ENCODE assay signal across 1 cellular context in the genomic region with DNA sequence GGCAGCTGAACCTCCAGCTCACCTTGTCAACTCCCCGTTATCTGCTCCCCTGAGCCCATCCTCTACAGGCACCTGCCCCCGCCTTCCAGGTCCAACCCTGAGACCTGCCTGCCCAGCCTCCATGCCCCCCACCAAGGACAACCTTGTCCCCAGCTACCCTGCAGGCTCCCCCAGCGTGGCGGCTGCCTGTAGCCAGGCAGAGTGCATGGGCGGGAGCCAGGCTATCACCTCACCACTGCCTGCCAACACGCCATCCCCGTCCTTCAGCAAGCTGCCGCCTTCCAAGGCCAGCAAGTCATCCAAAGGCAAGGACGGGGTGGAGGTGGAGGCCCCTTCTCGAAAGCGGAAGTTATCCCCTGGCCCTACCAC.
TF ChIP-seq lines count a peak whose summit lies in the region.

No MANE protein-coding gene starts in this region.

TF ChIP-seq in HEK293, 187 proteins besides CTCF, POLR2A, EP300 and RAD21:
- TF ChIP-seq, protein P1, sequence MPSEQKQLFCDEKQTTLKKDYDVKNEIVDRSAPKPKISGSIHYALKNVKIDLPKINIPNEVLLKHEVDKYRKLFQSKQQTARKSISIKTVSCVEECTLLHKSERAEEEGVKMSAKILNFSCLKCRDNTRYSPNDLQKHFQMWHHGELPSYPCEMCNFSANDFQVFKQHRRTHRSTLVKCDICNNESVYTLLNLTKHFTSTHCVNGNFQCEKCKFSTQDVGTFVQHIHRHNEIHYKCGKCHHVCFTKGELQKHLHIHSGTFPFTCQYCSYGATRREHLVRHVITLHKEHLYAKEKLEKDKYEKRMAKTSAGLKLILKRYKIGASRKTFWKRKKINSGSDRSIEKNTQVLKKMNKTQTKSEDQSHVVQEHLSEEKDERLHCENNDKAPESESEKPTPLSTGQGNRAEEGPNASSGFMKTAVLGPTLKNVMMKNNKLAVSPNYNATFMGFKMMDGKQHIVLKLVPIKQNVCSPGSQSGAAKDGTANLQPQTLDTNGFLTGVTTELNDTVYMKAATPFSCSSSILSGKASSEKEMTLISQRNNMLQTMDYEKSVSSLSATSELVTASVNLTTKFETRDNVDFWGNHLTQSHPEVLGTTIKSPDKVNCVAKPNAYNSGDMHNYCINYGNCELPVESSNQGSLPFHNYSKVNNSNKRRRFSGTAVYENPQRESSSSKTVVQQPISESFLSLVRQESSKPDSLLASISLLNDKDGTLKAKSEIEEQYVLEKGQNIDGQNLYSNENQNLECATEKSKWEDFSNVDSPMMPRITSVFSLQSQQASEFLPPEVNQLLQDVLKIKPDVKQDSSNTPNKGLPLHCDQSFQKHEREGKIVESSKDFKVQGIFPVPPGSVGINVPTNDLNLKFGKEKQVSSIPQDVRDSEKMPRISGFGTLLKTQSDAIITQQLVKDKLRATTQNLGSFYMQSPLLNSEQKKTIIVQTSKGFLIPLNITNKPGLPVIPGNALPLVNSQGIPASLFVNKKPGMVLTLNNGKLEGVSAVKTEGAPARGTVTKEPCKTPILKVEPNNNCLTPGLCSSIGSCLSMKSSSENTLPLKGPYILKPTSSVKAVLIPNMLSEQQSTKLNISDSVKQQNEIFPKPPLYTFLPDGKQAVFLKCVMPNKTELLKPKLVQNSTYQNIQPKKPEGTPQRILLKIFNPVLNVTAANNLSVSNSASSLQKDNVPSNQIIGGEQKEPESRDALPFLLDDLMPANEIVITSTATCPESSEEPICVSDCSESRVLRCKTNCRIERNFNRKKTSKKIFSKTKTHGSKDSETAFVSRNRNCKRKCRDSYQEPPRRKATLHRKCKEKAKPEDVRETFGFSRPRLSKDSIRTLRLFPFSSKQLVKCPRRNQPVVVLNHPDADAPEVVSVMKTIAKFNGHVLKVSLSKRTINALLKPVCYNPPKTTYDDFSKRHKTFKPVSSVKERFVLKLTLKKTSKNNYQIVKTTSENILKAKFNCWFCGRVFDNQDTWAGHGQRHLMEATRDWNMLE (tag by site-specific recombination; conservative IDR thresholded peaks at IDR 0.05; ENCODE audit: low read depth): no peak
- TF ChIP-seq ZBTB20 (tag by site-specific recombination; IDR thresholded peaks at IDR 0.05): no peak
- peak; percentile 16; the same call in 1 of the 2 replicates for TF ChIP-seq ZIC2 (tag by site-specific recombination; IDR thresholded peaks at IDR 0.05)
- TF ChIP-seq ZNF837 (tag by site-specific recombination; IDR thresholded peaks at IDR 0.05): no peak
- TF ChIP-seq GLI4 (tag by site-specific recombination; IDR thresholded peaks at IDR 0.05): no peak
- TF ChIP-seq ZNF37A (tag by site-specific recombination; IDR thresholded peaks at IDR 0.05): no peak
- no peak for TF ChIP-seq OSR2 (tag by site-specific recombination; IDR thresholded peaks at IDR 0.05)
- TF ChIP-seq ZNF626 (tag by site-specific recombination; IDR thresholded peaks at IDR 0.05): no peak
- no peak for TF ChIP-seq ZNF433 (tag by site-specific recombination; IDR thresholded peaks at IDR 0.05; ENCODE audit: low read depth)
- no peak for TF ChIP-seq ZBTB6 (tag by site-specific recombination; IDR thresholded peaks at IDR 0.05)
- TF ChIP-seq ZNF335 (tag by site-specific recombination; conservative IDR thresholded peaks at IDR 0.05): no peak
- peak; percentile 48; the same call in 1 of the 2 replicates for TF ChIP-seq GLIS1 (tag by site-specific recombination; IDR thresholded peaks at IDR 0.05)
